In the genomic region with DNA sequence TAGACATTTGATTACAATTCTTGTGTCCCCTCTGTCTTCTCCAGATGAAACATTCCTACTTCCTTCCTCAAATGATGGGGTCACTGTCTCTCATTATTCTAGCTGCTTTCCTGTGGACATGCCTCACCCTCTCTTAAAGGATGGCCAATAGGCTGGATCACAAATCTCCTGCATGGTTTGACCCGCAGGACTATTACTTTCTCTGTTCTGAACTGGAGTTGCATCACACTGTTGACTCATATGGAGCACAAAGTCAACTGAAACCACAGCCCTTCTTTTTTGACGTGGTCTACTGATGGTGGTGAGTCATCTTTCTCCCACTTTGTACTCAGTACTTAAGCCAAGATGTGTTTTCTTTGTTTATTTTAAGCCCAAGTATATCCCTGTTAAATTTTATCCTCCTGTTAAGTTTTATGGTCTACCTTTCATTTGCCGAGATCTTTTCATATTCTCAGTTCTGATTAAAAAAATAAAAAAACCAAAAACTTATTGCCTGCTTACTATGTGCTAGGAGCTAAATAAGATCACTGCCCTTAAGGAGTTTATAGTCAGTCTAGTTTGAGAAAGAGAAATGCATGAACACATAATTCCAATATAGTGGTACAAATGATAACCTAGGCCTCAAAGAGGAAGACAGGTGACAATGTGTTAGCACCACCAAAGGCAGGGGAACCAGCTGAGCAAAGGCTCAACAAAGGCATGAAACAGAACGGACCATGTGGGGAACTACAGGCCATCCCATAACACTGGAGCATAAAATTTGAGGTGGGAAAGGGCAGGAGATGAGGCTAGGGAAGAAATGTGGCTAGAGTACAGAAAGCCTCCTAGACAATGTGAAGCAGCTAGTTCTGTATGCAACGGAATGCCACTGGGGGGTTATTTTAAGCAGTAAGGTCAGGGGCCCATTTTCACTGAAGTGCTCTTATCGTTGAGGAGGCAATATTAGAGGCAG, we compare ENCODE assay signal across 1 cellular context.
TF ChIP-seq lines count a peak whose summit lies in the region.

No MANE protein-coding gene starts in this region.

TF ChIP-seq in K562, 482 proteins besides CTCF, POLR2A, EP300 and RAD21 (continued from another document and continues in another):
- no peak for TF ChIP-seq BCLAF1 (IDR thresholded peaks at IDR 0.05; ENCODE audit: borderline replicate concordance in 1 of 2, control insufficient read depth in 1 of 2, low read depth in 2 of 2, low read length in 1 of 2)
- no peak for TF ChIP-seq CREBBP (IDR thresholded peaks at IDR 0.05; ENCODE audit: low read depth, low read length)
- TF ChIP-seq SMARCA5 (IDR thresholded peaks at IDR 0.05) = no peak
- peak in 1 of 2 experiments; percentile 23; a peak in 1 of 4 replicates for TF ChIP-seq ZNF639 (CRISPR knock-in tag; conservative IDR thresholded peaks at IDR 0.05 in 1 of 2, IDR thresholded peaks at IDR 0.05 in 1 of 2)
- TF ChIP-seq PHTF2 (CRISPR knock-in tag; IDR thresholded peaks at IDR 0.05) = no peak
- TF ChIP-seq E2F4 (CRISPR knock-in tag; IDR thresholded peaks at IDR 0.05; ENCODE audit: low read depth) = no peak
- no peak for TF ChIP-seq SIN3B (IDR thresholded peaks at IDR 0.05; ENCODE audit: low read depth)
- no peak for TF ChIP-seq SIX5 (IDR thresholded peaks at IDR 0.05; ENCODE audit: borderline replicate concordance in 1 of 2, insufficient read depth in 1 of 2, low read depth in 1 of 2, low read length in 2 of 2)
- peak; percentile 99 for TF ChIP-seq CEBPB (tag; IDR thresholded peaks at IDR 0.05)
- no peak for TF ChIP-seq CHAMP1 (IDR thresholded peaks at IDR 0.05)
- TF ChIP-seq, protein P1, sequence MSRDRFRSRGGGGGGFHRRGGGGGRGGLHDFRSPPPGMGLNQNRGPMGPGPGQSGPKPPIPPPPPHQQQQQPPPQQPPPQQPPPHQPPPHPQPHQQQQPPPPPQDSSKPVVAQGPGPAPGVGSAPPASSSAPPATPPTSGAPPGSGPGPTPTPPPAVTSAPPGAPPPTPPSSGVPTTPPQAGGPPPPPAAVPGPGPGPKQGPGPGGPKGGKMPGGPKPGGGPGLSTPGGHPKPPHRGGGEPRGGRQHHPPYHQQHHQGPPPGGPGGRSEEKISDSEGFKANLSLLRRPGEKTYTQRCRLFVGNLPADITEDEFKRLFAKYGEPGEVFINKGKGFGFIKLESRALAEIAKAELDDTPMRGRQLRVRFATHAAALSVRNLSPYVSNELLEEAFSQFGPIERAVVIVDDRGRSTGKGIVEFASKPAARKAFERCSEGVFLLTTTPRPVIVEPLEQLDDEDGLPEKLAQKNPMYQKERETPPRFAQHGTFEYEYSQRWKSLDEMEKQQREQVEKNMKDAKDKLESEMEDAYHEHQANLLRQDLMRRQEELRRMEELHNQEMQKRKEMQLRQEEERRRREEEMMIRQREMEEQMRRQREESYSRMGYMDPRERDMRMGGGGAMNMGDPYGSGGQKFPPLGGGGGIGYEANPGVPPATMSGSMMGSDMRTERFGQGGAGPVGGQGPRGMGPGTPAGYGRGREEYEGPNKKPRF (IDR thresholded peaks at IDR 0.05; ENCODE audit: low read depth, low read length) = no peak
- TF ChIP-seq MCM7 (IDR thresholded peaks at IDR 0.05) = no peak
- TF ChIP-seq MYBL2 (IDR thresholded peaks at IDR 0.05; ENCODE audit: low read depth) = no peak
- no peak for TF ChIP-seq MYBL2 (CRISPR knock-in tag; IDR thresholded peaks at IDR 0.05; ENCODE audit: borderline replicate concordance)
- TF ChIP-seq SRSF9 (IDR thresholded peaks at IDR 0.05; ENCODE audit: borderline replicate concordance, low read depth, low read length) = no peak
- TF ChIP-seq ATF1 (CRISPR knock-in tag; IDR thresholded peaks at IDR 0.05) = no peak
- TF ChIP-seq ATF1 (tag; IDR thresholded peaks at IDR 0.05) = peak; percentile 86
- peak; percentile 82 for TF ChIP-seq ZNF584 (CRISPR knock-in tag; IDR thresholded peaks at IDR 0.05; ENCODE audit: low read depth)
- TF ChIP-seq ZBTB11 (CRISPR knock-in tag; IDR thresholded peaks at IDR 0.05) = peak in 1 of 3 experiments; percentile 28; a peak in 1 of 6 replicates
- TF ChIP-seq GATAD2B (IDR thresholded peaks at IDR 0.05; ENCODE audit: borderline replicate concordance) = no peak
- TF ChIP-seq SMARCC2 (IDR thresholded peaks at IDR 0.05; ENCODE audit: low read depth) = peak; percentile 96
- no peak for TF ChIP-seq SP2 (IDR thresholded peaks at IDR 0.05; ENCODE audit: extremely low read depth, low read depth, low read length, poor library complexity, severe bottlenecking)
- 0 out of 2 replicates have a peak, but pooled peaks have one; percentile 74 for TF ChIP-seq SREBF2 (CRISPR knock-in tag; IDR thresholded peaks at IDR 0.05)
- peak; percentile 97 for TF ChIP-seq SMARCA4 (IDR thresholded peaks at IDR 0.05)
- TF ChIP-seq DIDO1 (tag; IDR thresholded peaks at IDR 0.05; ENCODE audit: low read depth) = peak; percentile 67; the same call in 1 of the 2 replicates
- TF ChIP-seq ZNF551 (CRISPR knock-in tag; IDR thresholded peaks at IDR 0.05) = no peak
- TF ChIP-seq CEBPG (CRISPR knock-in tag; IDR thresholded peaks at IDR 0.05) = peak; percentile 99
- TF ChIP-seq CEBPG (tag; conservative IDR thresholded peaks at IDR 0.05 in 1 of 2, IDR thresholded peaks at IDR 0.05 in 1 of 2) = peak; percentile 98 to 99
- TF ChIP-seq FOXK2 (conservative IDR thresholded peaks at IDR 0.05 in 1 of 2, IDR thresholded peaks at IDR 0.05 in 1 of 2; ENCODE audit: low read depth in 2 of 2) = peak; percentile 65 to 66; a peak in 2 of 4 replicates
- no peak; the same call in 1 of the 2 replicates for TF ChIP-seq RHOXF2B (CRISPR knock-in tag; conservative IDR thresholded peaks at IDR 0.05)
- no peak for TF ChIP-seq TARDBP (IDR thresholded peaks at IDR 0.05)
- TF ChIP-seq ATF6 (CRISPR knock-in tag; IDR thresholded peaks at IDR 0.05) = peak; percentile 77; the same call in 1 of the 2 replicates
- TF ChIP-seq, protein P2, sequence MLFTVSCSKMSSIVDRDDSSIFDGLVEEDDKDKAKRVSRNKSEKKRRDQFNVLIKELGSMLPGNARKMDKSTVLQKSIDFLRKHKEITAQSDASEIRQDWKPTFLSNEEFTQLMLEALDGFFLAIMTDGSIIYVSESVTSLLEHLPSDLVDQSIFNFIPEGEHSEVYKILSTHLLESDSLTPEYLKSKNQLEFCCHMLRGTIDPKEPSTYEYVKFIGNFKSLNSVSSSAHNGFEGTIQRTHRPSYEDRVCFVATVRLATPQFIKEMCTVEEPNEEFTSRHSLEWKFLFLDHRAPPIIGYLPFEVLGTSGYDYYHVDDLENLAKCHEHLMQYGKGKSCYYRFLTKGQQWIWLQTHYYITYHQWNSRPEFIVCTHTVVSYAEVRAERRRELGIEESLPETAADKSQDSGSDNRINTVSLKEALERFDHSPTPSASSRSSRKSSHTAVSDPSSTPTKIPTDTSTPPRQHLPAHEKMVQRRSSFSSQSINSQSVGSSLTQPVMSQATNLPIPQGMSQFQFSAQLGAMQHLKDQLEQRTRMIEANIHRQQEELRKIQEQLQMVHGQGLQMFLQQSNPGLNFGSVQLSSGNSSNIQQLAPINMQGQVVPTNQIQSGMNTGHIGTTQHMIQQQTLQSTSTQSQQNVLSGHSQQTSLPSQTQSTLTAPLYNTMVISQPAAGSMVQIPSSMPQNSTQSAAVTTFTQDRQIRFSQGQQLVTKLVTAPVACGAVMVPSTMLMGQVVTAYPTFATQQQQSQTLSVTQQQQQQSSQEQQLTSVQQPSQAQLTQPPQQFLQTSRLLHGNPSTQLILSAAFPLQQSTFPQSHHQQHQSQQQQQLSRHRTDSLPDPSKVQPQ (CRISPR knock-in tag; IDR thresholded peaks at IDR 0.05; ENCODE audit: borderline replicate concordance) = no peak
- no peak for TF ChIP-seq KLF16 (IDR thresholded peaks at IDR 0.05)
